1 cellular context compared by ENCODE assay signal in the genomic region with DNA sequence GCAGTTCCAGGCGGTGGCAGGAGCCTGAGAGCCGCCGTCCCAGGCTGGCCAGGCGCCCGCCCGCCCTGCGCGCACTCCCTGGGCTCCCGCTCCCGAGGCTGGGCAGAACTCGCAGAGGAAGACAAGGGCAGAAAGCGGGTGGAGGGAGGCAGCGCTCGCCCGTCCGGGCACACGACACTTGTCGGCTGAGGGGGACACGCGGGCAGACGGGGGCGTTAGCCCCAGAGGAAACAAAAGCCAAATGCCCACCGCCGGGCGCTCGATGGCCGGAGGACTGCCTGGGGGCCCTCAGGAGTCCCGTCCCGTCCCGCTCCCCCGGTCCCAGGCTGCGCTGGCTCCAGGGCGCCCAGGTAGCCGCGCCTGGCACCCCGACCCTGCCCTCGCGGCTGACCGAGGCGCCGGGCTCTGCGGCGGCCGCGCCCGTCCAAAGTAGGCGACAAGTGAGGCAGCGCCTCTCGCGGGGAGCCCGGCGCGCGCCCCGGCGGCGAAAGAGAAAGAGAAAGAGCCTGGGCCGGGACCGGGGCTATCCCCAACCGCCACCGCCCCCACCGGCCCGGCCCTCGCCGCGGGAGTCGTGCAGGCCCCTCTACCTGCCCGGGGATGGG.
TF ChIP-seq lines count a peak whose summit lies in the region.

No MANE protein-coding gene starts in this region.

TF ChIP-seq in GM12878, 131 proteins besides CTCF, POLR2A, EP300 and RAD21 (continued from another document and continues in another):
- TF ChIP-seq ZBED1 (IDR thresholded peaks at IDR 0.05; ENCODE audit: borderline replicate concordance) (no peak), ETV6 (conservative IDR thresholded peaks at IDR 0.05 in 1 of 2, IDR thresholded peaks at IDR 0.05 in 1 of 2; ENCODE audit: borderline replicate concordance in 1 of 2, low read depth in 1 of 2) (no peak), TBL1XR1 (IDR thresholded peaks at IDR 0.05; ENCODE audit: low read depth, low read length) (0 out of 2 replicates have a peak, but pooled peaks have one; percentile 13), MTA2 (IDR thresholded peaks at IDR 0.05; ENCODE audit: low read depth) (no peak), ZNF274 (IDR thresholded peaks at IDR 0.05; ENCODE audit: insufficient read depth, insufficient read length) (no peak), NR2C2 (IDR thresholded peaks at IDR 0.05; ENCODE audit: borderline replicate concordance, control insufficient read depth, insufficient read length, low read depth) (no peak), MXI1 (IDR thresholded peaks at IDR 0.05; ENCODE audit: low read depth, low read length) (peak; percentile 31; the same call in 1 of the 2 replicates), SIN3A (IDR thresholded peaks at IDR 0.05; ENCODE audit: low read depth, low read length) (0 out of 2 replicates have a peak, but pooled peaks have one; percentile 35), BRCA1 (IDR thresholded peaks at IDR 0.05; ENCODE audit: low read depth, low read length) (no peak), SP1 (IDR thresholded peaks at IDR 0.05; ENCODE audit: low read depth, low read length) (no peak), JUND (IDR thresholded peaks at IDR 0.05; ENCODE audit: low read depth, low read length) (no peak), STAT3 (IDR thresholded peaks at IDR 0.05; ENCODE audit: low read depth, low read length) (no peak), IKZF1 (conservative IDR thresholded peaks at IDR 0.05) (no peak; the same call in 1 of the 2 replicates), CBX5 (IDR thresholded peaks at IDR 0.05; ENCODE audit: low read depth) (no peak), TAF1 (IDR thresholded peaks at IDR 0.05; ENCODE audit: borderline replicate concordance, low read depth, low read length) (0 out of 2 replicates have a peak, but pooled peaks have one; percentile 38), KLF5 (IDR thresholded peaks at IDR 0.05; ENCODE audit: partially characterized antibody) (no peak), SREBF1 (IDR thresholded peaks at IDR 0.05; ENCODE audit: low read length) (no peak), MEF2A (IDR thresholded peaks at IDR 0.05; ENCODE audit: insufficient read depth, low read depth, low read length) (no peak), NFIC (IDR thresholded peaks at IDR 0.05; ENCODE audit: low read depth, low read length) (no peak), POLR2AphosphoS5 (IDR thresholded peaks at IDR 0.05; ENCODE audit: low read length) (no peak), IRF4 (IDR thresholded peaks at IDR 0.05; ENCODE audit: low read depth, low read length) (no peak), HCFC1 (IDR thresholded peaks at IDR 0.05; ENCODE audit: low read length) (0 out of 2 replicates have a peak, but pooled peaks have one; percentile 22), GATAD2B (conservative IDR thresholded peaks at IDR 0.05; ENCODE audit: low read depth) (no peak), YY1 (IDR thresholded peaks at IDR 0.05; ENCODE audit: low read depth, low read length) (0 out of 2 replicates have a peak, but pooled peaks have one; percentile 35), EGR1 (IDR thresholded peaks at IDR 0.05; ENCODE audit: borderline replicate concordance in 1 of 2, low read depth in 2 of 2, low read length in 2 of 2) (peak in 1 of 2 experiments; percentile 63; a peak in 1 of 3 replicates), GABPA (IDR thresholded peaks at IDR 0.05; ENCODE audit: low read depth) (no peak), POU2F2 (IDR thresholded peaks at IDR 0.05; ENCODE audit: borderline replicate concordance, low read depth, low read length) (0 out of 3 replicates have a peak, but pooled peaks have one; percentile 7), HDAC6 (IDR thresholded peaks at IDR 0.05; ENCODE audit: unreplicated experiment) (no peak), BACH1 (IDR thresholded peaks at IDR 0.05; ENCODE audit: borderline replicate concordance) (no peak), CHD1 (IDR thresholded peaks at IDR 0.05; ENCODE audit: low read depth, low read length) (no peak), CEBPB (IDR thresholded peaks at IDR 0.05; ENCODE audit: borderline replicate concordance in 1 of 2, low read depth in 2 of 2, low read length in 2 of 2) (no peak), MTA3 (IDR thresholded peaks at IDR 0.05; ENCODE audit: borderline replicate concordance, low read length) (no peak), RBBP5 (conservative IDR thresholded peaks at IDR 0.05) (0 out of 2 replicates have a peak, but pooled peaks have one; percentile 48), ZNF217 (IDR thresholded peaks at IDR 0.05) (no peak), YBX1 (IDR thresholded peaks at IDR 0.05) (no peak), KDM1A (IDR thresholded peaks at IDR 0.05; ENCODE audit: borderline replicate concordance) (no peak), ZNF622 (IDR thresholded peaks at IDR 0.05) (no peak), MYB (IDR thresholded peaks at IDR 0.05; ENCODE audit: borderline replicate concordance, low read depth, low read length) (no peak), ZSCAN29 (IDR thresholded peaks at IDR 0.05) (no peak), RUNX3 (IDR thresholded peaks at IDR 0.05; ENCODE audit: low read length) (peak; percentile 11; the same call in 1 of the 2 replicates)
- TF ChIP-seq, protein P1, sequence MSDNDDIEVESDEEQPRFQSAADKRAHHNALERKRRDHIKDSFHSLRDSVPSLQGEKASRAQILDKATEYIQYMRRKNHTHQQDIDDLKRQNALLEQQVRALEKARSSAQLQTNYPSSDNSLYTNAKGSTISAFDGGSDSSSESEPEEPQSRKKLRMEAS (IDR thresholded peaks at IDR 0.05; ENCODE audit: low read depth, low read length), result no peak; the same call in 1 of the 2 replicates
- TF ChIP-seq, protein P2, sequence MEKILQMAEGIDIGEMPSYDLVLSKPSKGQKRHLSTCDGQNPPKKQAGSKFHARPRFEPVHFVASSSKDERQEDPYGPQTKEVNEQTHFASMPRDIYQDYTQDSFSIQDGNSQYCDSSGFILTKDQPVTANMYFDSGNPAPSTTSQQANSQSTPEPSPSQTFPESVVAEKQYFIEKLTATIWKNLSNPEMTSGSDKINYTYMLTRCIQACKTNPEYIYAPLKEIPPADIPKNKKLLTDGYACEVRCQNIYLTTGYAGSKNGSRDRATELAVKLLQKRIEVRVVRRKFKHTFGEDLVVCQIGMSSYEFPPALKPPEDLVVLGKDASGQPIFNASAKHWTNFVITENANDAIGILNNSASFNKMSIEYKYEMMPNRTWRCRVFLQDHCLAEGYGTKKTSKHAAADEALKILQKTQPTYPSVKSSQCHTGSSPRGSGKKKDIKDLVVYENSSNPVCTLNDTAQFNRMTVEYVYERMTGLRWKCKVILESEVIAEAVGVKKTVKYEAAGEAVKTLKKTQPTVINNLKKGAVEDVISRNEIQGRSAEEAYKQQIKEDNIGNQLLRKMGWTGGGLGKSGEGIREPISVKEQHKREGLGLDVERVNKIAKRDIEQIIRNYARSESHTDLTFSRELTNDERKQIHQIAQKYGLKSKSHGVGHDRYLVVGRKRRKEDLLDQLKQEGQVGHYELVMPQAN (conservative IDR thresholded peaks at IDR 0.05), result peak; percentile 42; the same call in 1 of the 2 replicates
- TF ChIP-seq, protein P3, sequence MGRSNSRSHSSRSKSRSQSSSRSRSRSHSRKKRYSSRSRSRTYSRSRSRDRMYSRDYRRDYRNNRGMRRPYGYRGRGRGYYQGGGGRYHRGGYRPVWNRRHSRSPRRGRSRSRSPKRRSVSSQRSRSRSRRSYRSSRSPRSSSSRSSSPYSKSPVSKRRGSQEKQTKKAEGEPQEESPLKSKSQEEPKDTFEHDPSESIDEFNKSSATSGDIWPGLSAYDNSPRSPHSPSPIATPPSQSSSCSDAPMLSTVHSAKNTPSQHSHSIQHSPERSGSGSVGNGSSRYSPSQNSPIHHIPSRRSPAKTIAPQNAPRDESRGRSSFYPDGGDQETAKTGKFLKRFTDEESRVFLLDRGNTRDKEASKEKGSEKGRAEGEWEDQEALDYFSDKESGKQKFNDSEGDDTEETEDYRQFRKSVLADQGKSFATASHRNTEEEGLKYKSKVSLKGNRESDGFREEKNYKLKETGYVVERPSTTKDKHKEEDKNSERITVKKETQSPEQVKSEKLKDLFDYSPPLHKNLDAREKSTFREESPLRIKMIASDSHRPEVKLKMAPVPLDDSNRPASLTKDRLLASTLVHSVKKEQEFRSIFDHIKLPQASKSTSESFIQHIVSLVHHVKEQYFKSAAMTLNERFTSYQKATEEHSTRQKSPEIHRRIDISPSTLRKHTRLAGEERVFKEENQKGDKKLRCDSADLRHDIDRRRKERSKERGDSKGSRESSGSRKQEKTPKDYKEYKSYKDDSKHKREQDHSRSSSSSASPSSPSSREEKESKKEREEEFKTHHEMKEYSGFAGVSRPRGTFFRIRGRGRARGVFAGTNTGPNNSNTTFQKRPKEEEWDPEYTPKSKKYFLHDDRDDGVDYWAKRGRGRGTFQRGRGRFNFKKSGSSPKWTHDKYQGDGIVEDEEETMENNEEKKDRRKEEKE (IDR thresholded peaks at IDR 0.05), result no peak
- TF ChIP-seq, protein P4, sequence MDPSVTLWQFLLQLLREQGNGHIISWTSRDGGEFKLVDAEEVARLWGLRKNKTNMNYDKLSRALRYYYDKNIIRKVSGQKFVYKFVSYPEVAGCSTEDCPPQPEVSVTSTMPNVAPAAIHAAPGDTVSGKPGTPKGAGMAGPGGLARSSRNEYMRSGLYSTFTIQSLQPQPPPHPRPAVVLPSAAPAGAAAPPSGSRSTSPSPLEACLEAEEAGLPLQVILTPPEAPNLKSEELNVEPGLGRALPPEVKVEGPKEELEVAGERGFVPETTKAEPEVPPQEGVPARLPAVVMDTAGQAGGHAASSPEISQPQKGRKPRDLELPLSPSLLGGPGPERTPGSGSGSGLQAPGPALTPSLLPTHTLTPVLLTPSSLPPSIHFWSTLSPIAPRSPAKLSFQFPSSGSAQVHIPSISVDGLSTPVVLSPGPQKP (IDR thresholded peaks at IDR 0.05; ENCODE audit: low read depth, low read length), result no peak
- TF ChIP-seq, protein P5, sequence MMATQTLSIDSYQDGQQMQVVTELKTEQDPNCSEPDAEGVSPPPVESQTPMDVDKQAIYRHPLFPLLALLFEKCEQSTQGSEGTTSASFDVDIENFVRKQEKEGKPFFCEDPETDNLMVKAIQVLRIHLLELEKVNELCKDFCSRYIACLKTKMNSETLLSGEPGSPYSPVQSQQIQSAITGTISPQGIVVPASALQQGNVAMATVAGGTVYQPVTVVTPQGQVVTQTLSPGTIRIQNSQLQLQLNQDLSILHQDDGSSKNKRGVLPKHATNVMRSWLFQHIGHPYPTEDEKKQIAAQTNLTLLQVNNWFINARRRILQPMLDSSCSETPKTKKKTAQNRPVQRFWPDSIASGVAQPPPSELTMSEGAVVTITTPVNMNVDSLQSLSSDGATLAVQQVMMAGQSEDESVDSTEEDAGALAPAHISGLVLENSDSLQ (IDR thresholded peaks at IDR 0.05), result no peak
- TF ChIP-seq, protein P6, sequence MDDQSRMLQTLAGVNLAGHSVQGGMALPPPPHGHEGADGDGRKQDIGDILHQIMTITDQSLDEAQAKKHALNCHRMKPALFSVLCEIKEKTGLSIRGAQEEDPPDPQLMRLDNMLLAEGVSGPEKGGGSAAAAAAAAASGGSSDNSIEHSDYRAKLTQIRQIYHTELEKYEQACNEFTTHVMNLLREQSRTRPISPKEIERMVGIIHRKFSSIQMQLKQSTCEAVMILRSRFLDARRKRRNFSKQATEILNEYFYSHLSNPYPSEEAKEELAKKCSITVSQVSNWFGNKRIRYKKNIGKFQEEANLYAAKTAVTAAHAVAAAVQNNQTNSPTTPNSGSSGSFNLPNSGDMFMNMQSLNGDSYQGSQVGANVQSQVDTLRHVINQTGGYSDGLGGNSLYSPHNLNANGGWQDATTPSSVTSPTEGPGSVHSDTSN (IDR thresholded peaks at IDR 0.05; ENCODE audit: insufficient replicate concordance, low read depth, low read length), result no peak
- TF ChIP-seq, protein P7, sequence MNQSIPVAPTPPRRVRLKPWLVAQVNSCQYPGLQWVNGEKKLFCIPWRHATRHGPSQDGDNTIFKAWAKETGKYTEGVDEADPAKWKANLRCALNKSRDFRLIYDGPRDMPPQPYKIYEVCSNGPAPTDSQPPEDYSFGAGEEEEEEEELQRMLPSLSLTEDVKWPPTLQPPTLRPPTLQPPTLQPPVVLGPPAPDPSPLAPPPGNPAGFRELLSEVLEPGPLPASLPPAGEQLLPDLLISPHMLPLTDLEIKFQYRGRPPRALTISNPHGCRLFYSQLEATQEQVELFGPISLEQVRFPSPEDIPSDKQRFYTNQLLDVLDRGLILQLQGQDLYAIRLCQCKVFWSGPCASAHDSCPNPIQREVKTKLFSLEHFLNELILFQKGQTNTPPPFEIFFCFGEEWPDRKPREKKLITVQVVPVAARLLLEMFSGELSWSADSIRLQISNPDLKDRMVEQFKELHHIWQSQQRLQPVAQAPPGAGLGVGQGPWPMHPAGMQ (IDR thresholded peaks at IDR 0.05; ENCODE audit: borderline replicate concordance), result no peak
- TF ChIP-seq, protein P8, sequence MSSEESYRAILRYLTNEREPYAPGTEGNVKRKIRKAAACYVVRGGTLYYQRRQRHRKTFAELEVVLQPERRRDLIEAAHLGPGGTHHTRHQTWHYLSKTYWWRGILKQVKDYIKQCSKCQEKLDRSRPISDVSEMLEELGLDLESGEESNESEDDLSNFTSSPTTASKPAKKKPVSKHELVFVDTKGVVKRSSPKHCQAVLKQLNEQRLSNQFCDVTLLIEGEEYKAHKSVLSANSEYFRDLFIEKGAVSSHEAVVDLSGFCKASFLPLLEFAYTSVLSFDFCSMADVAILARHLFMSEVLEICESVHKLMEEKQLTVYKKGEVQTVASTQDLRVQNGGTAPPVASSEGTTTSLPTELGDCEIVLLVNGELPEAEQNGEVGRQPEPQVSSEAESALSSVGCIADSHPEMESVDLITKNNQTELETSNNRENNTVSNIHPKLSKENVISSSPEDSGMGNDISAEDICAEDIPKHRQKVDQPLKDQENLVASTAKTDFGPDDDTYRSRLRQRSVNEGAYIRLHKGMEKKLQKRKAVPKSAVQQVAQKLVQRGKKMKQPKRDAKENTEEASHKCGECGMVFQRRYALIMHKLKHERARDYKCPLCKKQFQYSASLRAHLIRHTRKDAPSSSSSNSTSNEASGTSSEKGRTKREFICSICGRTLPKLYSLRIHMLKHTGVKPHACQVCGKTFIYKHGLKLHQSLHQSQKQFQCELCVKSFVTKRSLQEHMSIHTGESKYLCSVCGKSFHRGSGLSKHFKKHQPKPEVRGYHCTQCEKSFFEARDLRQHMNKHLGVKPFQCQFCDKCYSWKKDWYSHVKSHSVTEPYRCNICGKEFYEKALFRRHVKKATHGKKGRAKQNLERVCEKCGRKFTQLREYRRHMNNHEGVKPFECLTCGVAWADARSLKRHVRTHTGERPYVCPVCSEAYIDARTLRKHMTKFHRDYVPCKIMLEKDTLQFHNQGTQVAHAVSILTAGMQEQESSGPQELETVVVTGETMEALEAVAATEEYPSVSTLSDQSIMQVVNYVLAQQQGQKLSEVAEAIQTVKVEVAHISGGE (CRISPR knock-in tag; IDR thresholded peaks at IDR 0.05), result no peak
- TF ChIP-seq, protein P9, sequence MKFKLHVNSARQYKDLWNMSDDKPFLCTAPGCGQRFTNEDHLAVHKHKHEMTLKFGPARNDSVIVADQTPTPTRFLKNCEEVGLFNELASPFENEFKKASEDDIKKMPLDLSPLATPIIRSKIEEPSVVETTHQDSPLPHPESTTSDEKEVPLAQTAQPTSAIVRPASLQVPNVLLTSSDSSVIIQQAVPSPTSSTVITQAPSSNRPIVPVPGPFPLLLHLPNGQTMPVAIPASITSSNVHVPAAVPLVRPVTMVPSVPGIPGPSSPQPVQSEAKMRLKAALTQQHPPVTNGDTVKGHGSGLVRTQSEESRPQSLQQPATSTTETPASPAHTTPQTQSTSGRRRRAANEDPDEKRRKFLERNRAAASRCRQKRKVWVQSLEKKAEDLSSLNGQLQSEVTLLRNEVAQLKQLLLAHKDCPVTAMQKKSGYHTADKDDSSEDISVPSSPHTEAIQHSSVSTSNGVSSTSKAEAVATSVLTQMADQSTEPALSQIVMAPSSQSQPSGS (IDR thresholded peaks at IDR 0.05; ENCODE audit: low read length), result no peak
